9 cellular contexts compared by ENCODE assay signal in the genomic region with DNA sequence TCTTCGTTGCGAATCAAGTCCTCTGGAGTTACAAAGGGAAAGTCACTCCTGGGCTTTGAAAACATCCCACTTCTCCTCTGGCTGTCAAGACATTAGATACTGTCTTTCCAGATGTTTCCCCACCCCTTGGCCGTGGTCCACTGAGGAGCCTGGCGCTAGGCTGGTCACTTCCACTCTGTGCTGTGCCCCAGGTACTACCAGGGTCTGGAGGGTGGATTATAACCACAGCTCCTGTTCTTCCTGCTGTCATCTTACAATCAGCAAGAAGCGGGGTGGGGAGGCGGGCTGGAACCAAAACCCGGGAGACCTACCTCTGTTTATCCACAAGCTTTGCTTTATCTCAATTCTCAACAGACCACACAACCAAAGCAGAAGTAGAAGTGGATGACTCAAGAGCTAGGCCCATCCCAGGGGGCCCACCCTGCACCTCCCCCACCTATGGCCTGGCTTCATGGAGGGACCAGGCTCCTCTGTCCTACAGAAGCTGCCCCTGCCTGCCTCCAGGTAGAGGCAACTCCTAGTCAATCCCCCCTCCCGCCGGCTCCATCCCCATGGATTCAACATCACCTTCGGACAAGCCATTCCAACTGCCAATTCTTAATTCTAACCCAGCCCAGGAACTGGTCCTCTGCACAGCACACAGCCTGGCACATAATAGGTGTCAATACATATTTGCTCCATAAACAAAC. TPM values are rescaled to one million over a fixed set of nuclear protein-coding genes. Genes with fewer than 3 reads are reported as not detected.
DNase-seq lines count a peak whose midpoint lies in the region; ATAC-seq and TF ChIP-seq lines count a peak whose summit lies in the region.
"Had no signal": no experiment of that assay in that cellular context is flagged by ENCODE, and none has a peak within 500 bp of the region (broad histone marks: within the 10 kb centered on the region; RNA-seq: fewer than 3 reads in every experiment).

No MANE protein-coding gene starts in this region.

- TF ChIP-seq CTCF in GM12865 (IDR thresholded peaks at IDR 0.05; ENCODE audit: insufficient read depth, low read depth, low read length, missing control alignments) (no peak), Panc1 (IDR thresholded peaks at IDR 0.05) (no peak), dorsolateral prefrontal cortex (IDR thresholded peaks at IDR 0.05 in 54 of 56, conservative IDR thresholded peaks at IDR 0.05 in 2 of 56; ENCODE audit: low read depth in 1 of 56, partially characterized antibody in 56 of 56) (no peak), gastrocnemius medialis (IDR thresholded peaks at IDR 0.05 in 4 of 5, conservative IDR thresholded peaks at IDR 0.05 in 1 of 5) (no peak)

- H3K36me3 ChIP-seq in Panc1 (ENCODE audit: control insufficient read depth, insufficient read depth, low read length), result no peaks in the 10 kb centered on the region
- no peaks in the 10 kb centered on the region for H3K36me3 ChIP-seq in gastrocnemius medialis
- H3K36me3 ChIP-seq in MG63, result peaks cover 51% of the 10 kb centered on the region

- H3K4me3 ChIP-seq in GM12865 (ENCODE audit: low read depth, low read length) (peak overlapping the region; percentile 42), Panc1 (ENCODE audit: low read depth in 2 of 2, low read length in 2 of 2) (peak overlapping the region in 1 of 2 experiments; percentile 32; a peak in 2 of 4 replicates), dorsolateral prefrontal cortex (peak overlapping the region in 25 of 59 donors; percentile 4 to 55 (median 29)), gastrocnemius medialis (no peak overlapping the region), MG63 (no peak overlapping the region)

- CTCF ChIA-PET in Panc1 (lab: Charles Lee), result no interaction called here

- BruUV-seq in Panc1 (replicated peaks; lab: Mats Ljungman, UMichigan), result no TSS peak

- H3K27ac ChIP-seq in Panc1 (ENCODE audit: low read length), result peak overlapping the region; percentile 99
- H3K27ac ChIP-seq in dorsolateral prefrontal cortex, result peak overlapping the region in 58 of 59 donors; percentile 40 to 93 (median 84)
- peak overlapping the region; percentile 88 to 93 (median 89) for H3K27ac ChIP-seq in gastrocnemius medialis

- no peak for TF ChIP-seq POLR2A in gastrocnemius medialis (IDR thresholded peaks at IDR 0.05)

- DNase-seq in GM12865 (ENCODE audit: low read depth) (peak; percentile 60), Panc1 (ENCODE audit: low read depth, low spot score) (no peak), dorsolateral prefrontal cortex (peak in 1 of 10 donors; percentile 39), gastrocnemius medialis (no peak), SHP77 (lab: John Stamatoyannopoulos, UW) (no peak), HCEC 1CT (no peak), MG63 (no peak)
- DNase-seq: effector CD4-positive, alpha-beta T cell had no signal

- ATAC-seq in Panc1 (no peak), gastrocnemius medialis (no peak), GM21423 (IDR thresholded peaks at IDR 0.05; ENCODE audit: unreplicated experiment) (no peak)

- no peaks in the 10 kb centered on the region for H3K9me3 ChIP-seq in Panc1 (ENCODE audit: control insufficient read depth, insufficient read depth, low read depth, low read length)
- H3K9me3 ChIP-seq in gastrocnemius medialis, result no peaks in the 10 kb centered on the region
- no peaks in the 10 kb centered on the region for H3K9me3 ChIP-seq in MG63

- in situ Hi-C loops in Panc1 (cut with HindIII; ENCODE audit: low pct_unique_long_range_greater_than_20kb, low sequenced_read_pairs), result no loop called here
- in situ Hi-C loops in gastrocnemius medialis (cut with MboI; ENCODE audit: low sequenced_read_pairs in 4 of 4), result loop anchor here in 1 of 4 donors (25.0 kb wide), 2 partner anchors 246 to 396 kb away; partner anchors contain the start of gene CTIF

- H3K27me3 ChIP-seq in Panc1 (ENCODE audit: control insufficient read depth, insufficient read depth, low read length) (no peaks in the 10 kb centered on the region), dorsolateral prefrontal cortex (no peaks in the 10 kb centered on the region), gastrocnemius medialis (no peaks in the 10 kb centered on the region), MG63 (no peaks in the 10 kb centered on the region)

- POLR2A ChIA-PET in Panc1 (lab: Charles Lee), result no interaction called here

- H3K4me1 ChIP-seq in Panc1 (ENCODE audit: control insufficient read depth, insufficient read depth, low read length) (peaks cover 98% of the 10 kb centered on the region), gastrocnemius medialis (peaks cover 92 to 95% of the 10 kb centered on the region in 2 donors)

- intact Hi-C loops in Panc1 (cut with micrococcal nuclease; ENCODE audit: unreplicated experiment), result no loop called here
- intact Hi-C loops in dorsolateral prefrontal cortex (cut with DNase I), result loop anchor here in 1 of 2 donors (5.0 kb wide), 1 partner anchor 151 kb away; no protein-coding TSS in a partner anchor
- intact Hi-C loops in gastrocnemius medialis (cut with DNase I; ENCODE audit: low total_unique reads), result loop anchor here (5.0 kb wide), 3 partner anchors 151 to 391 kb away; no protein-coding TSS in a partner anchor

RNA-seq across cellular contexts. Expression of gene SMAD7, which starts 17.8 kb away (rescaled TPM):
- total RNA-seq in Panc1 (2021; ENCODE audit: unreplicated experiment) (21.3 TPM), dorsolateral prefrontal cortex (10 to 100 TPM; 14.2 to 34.2 (median 23.6) TPM), gastrocnemius medialis (10 to 100 TPM in 3 of 4 donors, 1 to 10 TPM in 1; 9.1 to 13.4 (median 10.8) TPM)
- polyA plus RNA-seq in Panc1 (2012; ENCODE audit: insufficient read length), result 14.5 TPM
- total RNA-seq in MG63 (2014; rRNA removed; shearing (Covaris generic); ENCODE audit: low replicate concordance), result 13.4 and 29.3 TPM in 2 replicates
